In the genomic region with DNA sequence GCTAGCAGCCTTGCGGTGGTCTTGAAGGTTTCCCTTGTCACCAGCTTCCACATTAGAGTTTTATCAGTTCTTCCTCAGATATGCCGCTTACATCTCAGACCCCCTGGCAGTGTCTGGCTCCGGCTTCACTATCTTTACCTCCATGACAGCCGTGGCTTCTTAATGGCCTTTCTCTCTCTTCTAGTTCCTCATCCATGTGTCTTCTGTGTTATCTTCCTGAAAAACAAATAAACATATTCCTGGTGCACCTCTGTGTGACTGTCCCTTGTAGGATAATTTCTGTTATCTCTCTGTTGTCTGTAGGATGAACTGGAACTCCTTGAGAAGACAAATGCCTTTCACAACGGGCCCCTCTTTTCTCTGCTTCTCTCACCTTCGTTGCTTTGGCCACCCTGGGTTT, we compare ENCODE assay signal across 19 cellular contexts.
"Had no signal": no experiment of that assay in that cellular context is flagged by ENCODE, and none has a peak within 500 bp of the region (broad histone marks: within the 10 kb centered on the region; RNA-seq: fewer than 3 reads in every experiment).

No MANE protein-coding gene starts in this region.

- H3K27ac ChIP-seq: coronary artery, heart left ventricle, psoas muscle, right lobe of liver, testis, tibial nerve, upper lobe of right lung had no signal

- H3K27me3 Mint-ChIP-seq: stimulated activated memory B cell treated with anti-CD40 and anti-IgM and Interleukin-4, amounts not matched to agents 10 μg/mL and 1 μg/mL and 100 μg/mL, for 72 hours; stimulated activated naive CD8-positive, alpha-beta T cell treated with anti-CD3 and anti-CD28 coated beads, Interleukin-15, amount 100 ng/mL, for 72 hours had no signal

- ATAC-seq: heart left ventricle; left lobe of liver; natural killer cell treated with Interleukin-12 subunit alpha and Interleukin-12 subunit beta and Interleukin-15 and Interleukin-18, amount 100 ng/mL, for 72 hours; psoas muscle; right lobe of liver; stimulated activated memory B cell treated with anti-CD40 and anti-IgM and Interleukin-4, amounts not matched to agents 10 μg/mL and 1 μg/mL and 100 μg/mL, for 72 hours; stimulated activated naive CD8-positive, alpha-beta T cell treated with anti-CD3 and anti-CD28 coated beads, Interleukin-15, amount 100 ng/mL, for 72 hours; upper lobe of right lung had no signal

- H3K27me3 ChIP-seq: heart left ventricle, right lobe of liver, testis, tibial nerve, upper lobe of right lung had no signal

- H3K4me1 ChIP-seq: right lobe of liver had no signal

- H3K4me1 Mint-ChIP-seq: stimulated activated memory B cell treated with anti-CD40 and anti-IgM and Interleukin-4, amounts not matched to agents 10 μg/mL and 1 μg/mL and 100 μg/mL, for 72 hours; stimulated activated naive CD8-positive, alpha-beta T cell treated with anti-CD3 and anti-CD28 coated beads, Interleukin-15, amount 100 ng/mL, for 72 hours had no signal

- H3K36me3 Mint-ChIP-seq: natural killer cell treated with Interleukin-12 subunit alpha and Interleukin-12 subunit beta and Interleukin-15 and Interleukin-18, amount 100 ng/mL, for 72 hours; stimulated activated memory B cell treated with anti-CD40 and anti-IgM and Interleukin-4, amounts not matched to agents 10 μg/mL and 1 μg/mL and 100 μg/mL, for 72 hours had no signal

- H3K27ac Mint-ChIP-seq: natural killer cell treated with Interleukin-12 subunit alpha and Interleukin-12 subunit beta and Interleukin-15 and Interleukin-18, amount 100 ng/mL, for 72 hours; stimulated activated memory B cell treated with anti-CD40 and anti-IgM and Interleukin-4, amounts not matched to agents 10 μg/mL and 1 μg/mL and 100 μg/mL, for 72 hours; stimulated activated naive CD8-positive, alpha-beta T cell treated with anti-CD3 and anti-CD28 coated beads, Interleukin-15, amount 100 ng/mL, for 72 hours had no signal

- H3K9me3 ChIP-seq: heart left ventricle, psoas muscle, testis, tibial nerve, upper lobe of right lung had no signal

- H3K4me3 ChIP-seq: coronary artery, heart left ventricle, psoas muscle, right lobe of liver, testis, tibial nerve, upper lobe of right lung had no signal

- DNase-seq: effector CD4-positive, alpha-beta T cell; heart left ventricle; hippocampal formation; kidney glomerular epithelial cell; mammary epithelial cell; midbrain; psoas muscle; retina; right lobe of liver; stimulated activated CD4-positive, alpha-beta T cell treated with anti-CD3 and anti-CD28 coated beads, Interleukin-4, amount 100 ng/mL, for 1 hour; stimulated activated naive CD8-positive, alpha-beta T cell treated with anti-CD3 and anti-CD28 coated beads, Interleukin-15, amount 100 ng/mL, for 72 hours; testis; upper lobe of right lung had no signal

- H3K4me3 Mint-ChIP-seq: natural killer cell treated with Interleukin-12 subunit alpha and Interleukin-12 subunit beta and Interleukin-15 and Interleukin-18, amount 100 ng/mL, for 72 hours; stimulated activated memory B cell treated with anti-CD40 and anti-IgM and Interleukin-4, amounts not matched to agents 10 μg/mL and 1 μg/mL and 100 μg/mL, for 72 hours; stimulated activated naive CD8-positive, alpha-beta T cell treated with anti-CD3 and anti-CD28 coated beads, Interleukin-15, amount 100 ng/mL, for 72 hours had no signal

- FAIRE-seq: frontal cortex had no signal

- H3K36me3 ChIP-seq: heart left ventricle, right lobe of liver, tibial nerve, upper lobe of right lung had no signal

- H3K9me3 Mint-ChIP-seq: natural killer cell treated with Interleukin-12 subunit alpha and Interleukin-12 subunit beta and Interleukin-15 and Interleukin-18, amount 100 ng/mL, for 72 hours; stimulated activated memory B cell treated with anti-CD40 and anti-IgM and Interleukin-4, amounts not matched to agents 10 μg/mL and 1 μg/mL and 100 μg/mL, for 72 hours; stimulated activated naive CD8-positive, alpha-beta T cell treated with anti-CD3 and anti-CD28 coated beads, Interleukin-15, amount 100 ng/mL, for 72 hours had no signal
